19 cellular contexts compared by ENCODE assay signal in genomic region chr14:76696791-76697190, GRCh38.
DNase-seq lines count a peak whose midpoint lies in the region; ATAC-seq, FAIRE-seq and TF ChIP-seq lines count a peak whose summit lies in the region.
"Had no signal": no experiment of that assay in that cellular context is flagged by ENCODE, and none has a peak within 500 bp of the region (broad histone marks: within the 10 kb centered on the region; RNA-seq: fewer than 3 reads in every experiment).

No MANE protein-coding gene starts in this region.

- H3K4me1 Mint-ChIP-seq in stimulated activated memory B cell treated with anti-CD40 and anti-IgM and Interleukin-4, amounts not matched to agents 10 μg/mL and 1 μg/mL and 100 μg/mL, for 72 hours, result no peaks in the 10 kb centered on the region
- H3K4me1 Mint-ChIP-seq: B cell; CD4-positive, CD25-positive, alpha-beta regulatory T cell had no signal

- intact Hi-C loops in GM12878 (cut with micrococcal nuclease; ENCODE audit: unreplicated experiment), result no loop called here

- H3K4me1 ChIP-seq in GM12878 (ENCODE audit: control insufficient read depth, insufficient read depth, low read length), result no peaks in the 10 kb centered on the region
- no peaks in the 10 kb centered on the region for H3K4me1 ChIP-seq in foreskin keratinocyte
- H3K4me1 ChIP-seq: Caco-2 had no signal

- no peak for TF ChIP-seq RAD21 in GM12878 (IDR thresholded peaks at IDR 0.05; ENCODE audit: insufficient read depth, low read depth, low read length)

- ATAC-seq in GM12878, result no peak
- peak; percentile 59 for ATAC-seq in foreskin keratinocyte
- ATAC-seq in stimulated activated memory B cell treated with anti-CD40 and anti-IgM and Interleukin-4, amounts not matched to agents 10 μg/mL and 1 μg/mL and 100 μg/mL, for 72 hours, result peak; percentile 10
- ATAC-seq in GM21825 (IDR thresholded peaks at IDR 0.05; ENCODE audit: unreplicated experiment), result no peak

- H3K9me3 Mint-ChIP-seq in stimulated activated memory B cell treated with anti-CD40 and anti-IgM and Interleukin-4, amounts not matched to agents 10 μg/mL and 1 μg/mL and 100 μg/mL, for 72 hours, result no peaks in the 10 kb centered on the region

- no peaks in the 10 kb centered on the region for H3K36me3 ChIP-seq in GM12878 (ENCODE audit: control insufficient read depth in 2 of 2, insufficient read depth in 2 of 2, low read length in 1 of 2)

- H3K4me3 Mint-ChIP-seq in stimulated activated memory B cell treated with anti-CD40 and anti-IgM and Interleukin-4, amounts not matched to agents 10 μg/mL and 1 μg/mL and 100 μg/mL, for 72 hours, result no peak overlapping the region
- H3K4me3 Mint-ChIP-seq: B cell; CD4-positive, CD25-positive, alpha-beta regulatory T cell had no signal

- H4K20me1 ChIP-seq in GM12878 (ENCODE audit: control insufficient read depth, insufficient read depth), result no peaks in the 10 kb centered on the region

- POLR2A ChIA-PET in GM12878 (lab: Charles Lee), result no interaction called here

- DNase-seq in activated CD8-positive, alpha-beta memory T cell treated with anti-CD3 and anti-CD28 coated beads for 24 hours, result peak; percentile 26
- no peak for DNase-seq in activated CD8-positive, alpha-beta memory T cell treated with anti-CD3 and anti-CD28 coated beads, Interleukin-2, amount 50 U/mL, for 4 hours
- no peak for DNase-seq in GM12878 (ENCODE audit: low read depth, low spot score)
- DNase-seq in foreskin keratinocyte, result peak in 1 of 2 donors; percentile 55
- DNase-seq in stimulated activated CD4-positive, alpha-beta T cell treated with anti-CD3 and anti-CD28 coated beads, Interleukin-4, amount 100 ng/mL, for 24 hours, result no peak
- no peak for DNase-seq in stimulated activated CD8-positive, alpha-beta memory T cell treated with anti-CD3 and anti-CD28 coated beads, Interleukin-4, amount 100 ng/mL, for 48 hours
- DNase-seq: Caco-2; CD4-positive, CD25-positive, alpha-beta regulatory T cell; GDM1; KBM-7; NCI-H1694 treated with DMSO at 0.1 percent for 48 hours; NCI-H510A; NCI-H748 treated with DMSO at 0.1 percent for 48 hours; NK-92 treated with Interleukin-12 subunit alpha and Interleukin-12 subunit beta, amount 100 ng/mL, for 24 hours; SHP77 had no signal

- SMC1A ChIA-PET in GM12878 (lab: Charles Lee; ENCODE audit: uncharacterized antibody, unreplicated experiment), result interaction anchor here (1.2 kb wide), 1 partner anchor 10 kb away, joined by 5 read pairs; no protein-coding TSS in a partner anchor

- H3K27ac Mint-ChIP-seq in stimulated activated memory B cell treated with anti-CD40 and anti-IgM and Interleukin-4, amounts not matched to agents 10 μg/mL and 1 μg/mL and 100 μg/mL, for 72 hours, result no peak overlapping the region
- H3K27ac Mint-ChIP-seq: B cell; CD4-positive, CD25-positive, alpha-beta regulatory T cell had no signal

- no peaks in the 10 kb centered on the region for H3K27me3 ChIP-seq in GM12878 (replicated peaks in 1 of 2; ENCODE audit: control insufficient read depth in 2 of 2, insufficient read depth in 2 of 2, low read length in 1 of 2)
- H3K27me3 ChIP-seq in foreskin keratinocyte, result peaks cover 3% of the 10 kb centered on the region

- no peaks in the 10 kb centered on the region for H3K79me2 ChIP-seq in GM12878 (ENCODE audit: control insufficient read depth, insufficient read depth, low read length)

- FAIRE-seq in GM12878 (lab: Jason Lieb, UNC), result no peak
- FAIRE-seq: H54 had no signal

- no peaks in the 10 kb centered on the region for H3K36me3 Mint-ChIP-seq in stimulated activated memory B cell treated with anti-CD40 and anti-IgM and Interleukin-4, amounts not matched to agents 10 μg/mL and 1 μg/mL and 100 μg/mL, for 72 hours
- H3K36me3 Mint-ChIP-seq: CD4-positive, CD25-positive, alpha-beta regulatory T cell had no signal

- TF ChIP-seq CTCF in GM12878 (IDR thresholded peaks at IDR 0.05 in 2 of 3, conservative IDR thresholded peaks at IDR 0.05 in 1 of 3; ENCODE audit: control insufficient read depth in 2 of 3, extremely low read depth in 1 of 3, insufficient read depth in 1 of 3, low read depth in 3 of 3, low read length in 3 of 3) (no peak), foreskin keratinocyte (conservative IDR thresholded peaks at IDR 0.05) (no peak)

- no peak overlapping the region for H3K27ac ChIP-seq in GM12878 (ENCODE audit: control insufficient read depth, insufficient read depth)
- H3K27ac ChIP-seq in foreskin keratinocyte, result no peak overlapping the region

- in situ Hi-C loops in GM12878 (cut with MboI), result no loop called here

- WGBS in GM12878 (ENCODE audit: insufficient coverage, insufficient replicate concordance, low lambda C conversion rate, missing lambda C conversion rate), result under 1% methylated on average over 5 of the region's 5 CpGs

- no peak overlapping the region for H2AFZ ChIP-seq in GM12878 (ENCODE audit: control insufficient read depth, low read depth, low read length)

- H3K27me3 Mint-ChIP-seq in stimulated activated memory B cell treated with anti-CD40 and anti-IgM and Interleukin-4, amounts not matched to agents 10 μg/mL and 1 μg/mL and 100 μg/mL, for 72 hours, result peaks cover 19% of the 10 kb centered on the region
- H3K27me3 Mint-ChIP-seq: CD4-positive, CD25-positive, alpha-beta regulatory T cell had no signal

- TF ChIP-seq POLR2A in GM12878 (IDR thresholded peaks at IDR 0.05; ENCODE audit: low read depth, low read length), result no peak

- no peak overlapping the region for H3K4me3 ChIP-seq in GM12878

- CTCF ChIA-PET in GM12878 (lab: Yijun Ruan, JAX), result interaction anchor here (4.9 kb wide), 1 partner anchor 14 kb away, joined by 23 read pairs; no protein-coding TSS in a partner anchor

- RAD21 ChIA-PET in GM12878 (lab: Charles Lee; ENCODE audit: unreplicated experiment), result interaction anchor here (1.6 kb wide), 1 partner anchor 88 kb away, joined by 4 read pairs; no protein-coding TSS in a partner anchor

- no peaks in the 10 kb centered on the region for H3K9me3 ChIP-seq in GM12878 (replicated peaks; ENCODE audit: control insufficient read depth, insufficient read depth, low read length)
- H3K9me3 ChIP-seq: Caco-2 had no signal

- no peak for TF ChIP-seq EP300 in GM12878 (IDR thresholded peaks at IDR 0.05; ENCODE audit: borderline replicate concordance in 1 of 2, control insufficient read depth in 1 of 2, low read depth in 2 of 2, low read length in 2 of 2)

- BruUV-seq in GM12878 (replicated peaks; lab: Mats Ljungman, UMichigan), result no TSS peak

- H3K9ac ChIP-seq in GM12878 (ENCODE audit: control insufficient read depth, insufficient read depth, low read length), result no peak overlapping the region

- no peak overlapping the region for H3K4me2 ChIP-seq in GM12878 (ENCODE audit: control insufficient read depth, insufficient read depth)

TF ChIP-seq in GM12878, 131 proteins besides CTCF, POLR2A, EP300 and RAD21:
- TF ChIP-seq RUNX3 (IDR thresholded peaks at IDR 0.05; ENCODE audit: low read length) (peak; percentile 10; the same call in 1 of the 2 replicates), BCL11A (IDR thresholded peaks at IDR 0.05; ENCODE audit: low read depth, low read length) (no peak), CREB1 (IDR thresholded peaks at IDR 0.05; ENCODE audit: low read depth) (no peak)

Comparison
In these comparisons a context has a peak if more than half of its experiments do, and no peak if none do; other contexts are left out.
1. ATAC-seq: peak in foreskin keratinocyte (single experiment) and stimulated activated memory B cell treated with anti-CD40 and anti-IgM and Interleukin-4, amounts not matched to agents 10 μg/mL and 1 μg/mL and 100 μg/mL, for 72 hours (single experiment); none in GM12878 (single experiment) and GM21825 (single experiment).